ENCODE assay signal across 28 cellular contexts in genomic region chr7:104695563-104695962, GRCh38.
"Had no signal": no experiment of that assay in that cellular context is flagged by ENCODE, and none has a peak within 500 bp of the region (broad histone marks: within the 10 kb centered on the region; RNA-seq: fewer than 3 reads in every experiment).

No MANE protein-coding gene starts in this region.

- DNase-seq: stimulated activated CD4-positive, alpha-beta T cell treated with anti-CD3 and anti-CD28 coated beads, Interleukin-2, amount 100 ng/mL, for 48 hours; stimulated activated CD4-positive, alpha-beta T cell treated with anti-CD3 and anti-CD28 coated beads, Interleukin-4, amount 100 ng/mL, for 1 hour; stimulated activated CD4-positive, alpha-beta T cell treated with anti-CD3 and anti-CD28 coated beads, Interleukin-4, amount 100 ng/mL, for 24 hours; stimulated activated CD4-positive, alpha-beta T cell treated with anti-CD3 and anti-CD28 coated beads, Interleukin-4, amount 100 ng/mL, for 4 hours; stimulated activated CD8-positive, alpha-beta memory T cell treated with anti-CD3 and anti-CD28 coated beads, Interleukin-4, amount 100 ng/mL, for 48 hours; stimulated activated naive B cell treated with anti-CD40 and anti-IgM and Interleukin-4, amounts not matched to agents 10 μg/mL and 1 μg/mL and 100 μg/mL, for 72 hours; stimulated activated naive CD4-positive, alpha-beta T cell; stimulated activated naive CD4-positive, alpha-beta T cell treated with Interleukin-2 at 50 U/mL for 16 hours; stimulated activated naive CD8-positive, alpha-beta T cell treated with anti-CD3 and anti-CD28 coated beads, Interleukin-15, amount 100 ng/mL, for 72 hours; stimulated activated naive CD8-positive, alpha-beta T cell treated with anti-CD3 and anti-CD28 coated beads, Interleukin-15, Interleukin-2, amounts not matched to agents 100 U/mL and 50 U/mL, for 24 hours; stomach; substantia nigra; testis; thyroid gland; tibial artery; transverse colon; trophoblast cell; upper lobe of left lung; upper lobe of right lung; uterus had no signal

- H3K4me1 ChIP-seq: suprapubic skin, thyroid gland, tibial artery, tibial nerve, transverse colon, upper lobe of left lung, upper lobe of right lung, uterus, vagina had no signal

- H3K27ac Mint-ChIP-seq: stimulated activated effector memory CD8-positive, alpha-beta T cell treated with anti-CD3 and anti-CD28 coated beads, Interleukin-12 subunit alpha, Interleukin-12 subunit beta, amount 100 ng/mL, for 72 hours; stimulated activated memory B cell treated with anti-CD40 and anti-IgM and Interleukin-4, amounts not matched to agents 10 μg/mL and 1 μg/mL and 100 μg/mL, for 72 hours; stimulated activated naive B cell treated with anti-CD40 and anti-IgM and Interleukin-4, amounts not matched to agents 10 μg/mL and 1 μg/mL and 100 μg/mL, for 72 hours; stimulated activated naive CD8-positive, alpha-beta T cell treated with anti-CD3 and anti-CD28 coated beads, Interleukin-15, Interleukin-2, amounts not matched to agents 100 ng/mL and 50 ng/mL, for 24 hours; type B pancreatic cell had no signal

- H3K27me3 Mint-ChIP-seq: stimulated activated memory B cell treated with anti-CD40 and anti-IgM and Interleukin-4, amounts not matched to agents 10 μg/mL and 1 μg/mL and 100 μg/mL, for 72 hours; stimulated activated naive B cell treated with anti-CD40 and anti-IgM and Interleukin-4, amounts not matched to agents 10 μg/mL and 1 μg/mL and 100 μg/mL, for 72 hours; stimulated activated naive CD8-positive, alpha-beta T cell treated with anti-CD3 and anti-CD28 coated beads, Interleukin-15, amount 100 ng/mL, for 72 hours; stimulated activated naive CD8-positive, alpha-beta T cell treated with anti-CD3 and anti-CD28 coated beads, Interleukin-15, Interleukin-2, amounts not matched to agents 100 ng/mL and 50 ng/mL, for 24 hours had no signal

- H3K4me3 ChIP-seq: stomach, suprapubic skin, testis, thoracic aorta, thyroid gland, tibial artery, tibial nerve, transverse colon, upper lobe of left lung, upper lobe of right lung, uterus, vagina had no signal

- H3K36me3 Mint-ChIP-seq: stimulated activated effector memory CD8-positive, alpha-beta T cell treated with anti-CD3 and anti-CD28 coated beads, Interleukin-12 subunit alpha, Interleukin-12 subunit beta, amount 100 ng/mL, for 72 hours; stimulated activated memory B cell treated with anti-CD40 and anti-IgM and Interleukin-4, amounts not matched to agents 10 μg/mL and 1 μg/mL and 100 μg/mL, for 72 hours; type B pancreatic cell had no signal

- H3K27ac ChIP-seq: suprapubic skin, thoracic aorta, thyroid gland, tibial artery, tibial nerve, upper lobe of left lung, upper lobe of right lung, uterus, vagina had no signal

- H3K36me3 ChIP-seq: stomach, suprapubic skin, thoracic aorta, thyroid gland, tibial artery, tibial nerve, transverse colon, upper lobe of left lung, upper lobe of right lung, uterus, vagina had no signal

- H3K4me3 Mint-ChIP-seq: stimulated activated effector memory CD8-positive, alpha-beta T cell treated with anti-CD3 and anti-CD28 coated beads, Interleukin-12 subunit alpha, Interleukin-12 subunit beta, amount 100 ng/mL, for 72 hours; stimulated activated memory B cell treated with anti-CD40 and anti-IgM and Interleukin-4, amounts not matched to agents 10 μg/mL and 1 μg/mL and 100 μg/mL, for 72 hours; stimulated activated naive B cell treated with anti-CD40 and anti-IgM and Interleukin-4, amounts not matched to agents 10 μg/mL and 1 μg/mL and 100 μg/mL, for 72 hours; stimulated activated naive CD8-positive, alpha-beta T cell treated with anti-CD3 and anti-CD28 coated beads, Interleukin-15, amount 100 ng/mL, for 72 hours; stimulated activated naive CD8-positive, alpha-beta T cell treated with anti-CD3 and anti-CD28 coated beads, Interleukin-15, Interleukin-2, amounts not matched to agents 100 ng/mL and 50 ng/mL, for 24 hours; type B pancreatic cell had no signal

- H3K27me3 ChIP-seq: stomach, suprapubic skin, testis, thyroid gland, tibial artery, tibial nerve, transverse colon, upper lobe of left lung, upper lobe of right lung, uterus, vagina had no signal

- H3K4me1 Mint-ChIP-seq: stimulated activated effector memory CD8-positive, alpha-beta T cell treated with anti-CD3 and anti-CD28 coated beads, Interleukin-12 subunit alpha, Interleukin-12 subunit beta, amount 100 ng/mL, for 72 hours; stimulated activated memory B cell treated with anti-CD40 and anti-IgM and Interleukin-4, amounts not matched to agents 10 μg/mL and 1 μg/mL and 100 μg/mL, for 72 hours; stimulated activated naive B cell treated with anti-CD40 and anti-IgM and Interleukin-4, amounts not matched to agents 10 μg/mL and 1 μg/mL and 100 μg/mL, for 72 hours; stimulated activated naive CD8-positive, alpha-beta T cell treated with anti-CD3 and anti-CD28 coated beads, Interleukin-15, amount 100 ng/mL, for 72 hours had no signal

- H3K9me3 ChIP-seq: suprapubic skin, testis, thoracic aorta, thyroid gland, tibial artery, transverse colon, upper lobe of right lung, uterus, vagina had no signal

- H3K9me3 Mint-ChIP-seq: stimulated activated effector memory CD8-positive, alpha-beta T cell treated with anti-CD3 and anti-CD28 coated beads, Interleukin-12 subunit alpha, Interleukin-12 subunit beta, amount 100 ng/mL, for 72 hours; type B pancreatic cell had no signal
